28 cellular contexts compared by ENCODE assay signal in the genomic region with DNA sequence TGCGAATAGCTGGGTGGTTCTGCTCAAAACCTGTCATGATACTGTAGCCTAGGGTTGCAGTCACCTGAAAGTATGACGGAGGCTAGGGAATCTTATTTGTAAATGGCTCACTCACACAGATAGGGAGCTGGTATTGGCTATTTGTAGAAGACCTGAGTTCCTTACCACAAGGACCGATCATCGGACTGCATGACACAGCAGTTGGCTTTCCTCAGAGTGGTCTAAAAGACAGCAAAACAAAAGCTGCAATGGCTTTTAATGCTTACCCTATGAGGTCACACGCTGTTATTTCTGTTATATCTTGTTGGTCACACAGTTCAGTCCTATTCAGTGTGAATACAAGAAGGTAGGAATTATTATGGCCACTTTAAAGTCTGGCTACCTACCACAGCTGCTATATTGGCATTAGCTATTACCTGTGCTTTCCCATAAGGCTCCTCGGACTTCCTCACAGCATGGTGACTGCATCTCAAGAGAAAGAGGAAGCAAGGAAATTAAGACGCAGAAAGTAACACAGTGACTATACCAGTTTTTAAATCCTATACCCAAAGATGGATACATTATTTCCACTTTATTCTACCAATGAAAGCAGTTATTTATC.
"Had no signal": no experiment of that assay in that cellular context is flagged by ENCODE, and none has a peak within 500 bp of the region (broad histone marks: within the 10 kb centered on the region; RNA-seq: fewer than 3 reads in every experiment).

No MANE protein-coding gene starts in this region.

- H3K4me1 ChIP-seq: adrenal gland, breast epithelium, esophagus muscularis mucosa, heart left ventricle, parathyroid adenoma, spleen, transverse colon, uterus had no signal

- H3K9ac ChIP-seq: parathyroid adenoma had no signal

- ATAC-seq: activated CD4-positive, alpha-beta T cell treated with anti-CD3 and anti-CD28 coated beads for 36 hours; activated CD8-positive, alpha-beta memory T cell treated with anti-CD3 and anti-CD28 coated beads, Interleukin-2, amount 10 ng/mL, durations not matched to agents 7 days and 5 days; activated CD8-positive, alpha-beta T cell treated with anti-CD3 and anti-CD28 coated beads, Interleukin-2, amount 10 ng/mL, durations not matched to agents 7 days and 5 days; foreskin keratinocyte; heart left ventricle; left colon; right cardiac atrium; T-helper 17 cell had no signal

- H3K27ac ChIP-seq: adrenal gland, breast epithelium, esophagus muscularis mucosa, foreskin keratinocyte, heart left ventricle, parathyroid adenoma, spleen, transverse colon, uterus had no signal

- H3K27me3 ChIP-seq: adrenal gland, breast epithelium, esophagus muscularis mucosa, foreskin keratinocyte, heart left ventricle, spleen, transverse colon, uterus had no signal

- H3K36me3 ChIP-seq: adrenal gland, breast epithelium, esophagus muscularis mucosa, heart left ventricle, spleen, transverse colon, uterus had no signal

- H3K4me3 ChIP-seq: adrenal gland, breast epithelium, esophagus muscularis mucosa, heart left ventricle, spleen, transverse colon, uterus had no signal

- H2AFZ ChIP-seq: parathyroid adenoma had no signal

- H3K9me3 ChIP-seq: adrenal gland, breast epithelium, esophagus muscularis mucosa, heart left ventricle, spleen, transverse colon, uterus had no signal

- DNase-seq: activated CD4-positive, alpha-beta T cell treated with anti-CD3 and anti-CD28 coated beads for 36 hours; activated CD4-positive, CD25-positive, alpha-beta regulatory T cell; activated CD8-positive, alpha-beta memory T cell treated with anti-CD3 and anti-CD28 coated beads, Interleukin-2, amount 10 ng/mL, durations not matched to agents 7 days and 5 days; activated CD8-positive, alpha-beta T cell treated with anti-CD3 and anti-CD28 coated beads, Interleukin-2, amount 10 ng/mL, durations not matched to agents 7 days and 5 days; activated naive CD4-positive, alpha-beta T cell; activated T-cell treated with anti-CD3 and anti-CD28 coated beads, Interleukin-2, amount 50 U/mL, for 48 hours; adrenal gland; aorta; central memory CD4-positive, alpha-beta T cell; foreskin keratinocyte; heart left ventricle; hypothalamus; immature natural killer cell; kidney; left colon; mammary epithelial cell; nephron progenitor cell; occipital lobe; right cardiac atrium; spleen; stimulated activated CD4-positive, alpha-beta T cell treated with anti-CD3 and anti-CD28 coated beads, Interleukin-2, amount 100 ng/mL, for 48 hours; stimulated activated naive CD4-positive, alpha-beta T cell treated with Interleukin-2 at 50 U/mL for 16 hours; T-helper 17 cell; transverse colon; uterus had no signal
